ENCODE assay signal across 1 cellular context in genomic region chr17:1651559-1651844, GRCh38.
TF ChIP-seq lines count a peak whose summit lies in the region.

No MANE protein-coding gene starts in this region.

TF ChIP-seq in GM12878, 131 proteins besides CTCF, POLR2A, EP300 and RAD21:
- TF ChIP-seq, protein P1, sequence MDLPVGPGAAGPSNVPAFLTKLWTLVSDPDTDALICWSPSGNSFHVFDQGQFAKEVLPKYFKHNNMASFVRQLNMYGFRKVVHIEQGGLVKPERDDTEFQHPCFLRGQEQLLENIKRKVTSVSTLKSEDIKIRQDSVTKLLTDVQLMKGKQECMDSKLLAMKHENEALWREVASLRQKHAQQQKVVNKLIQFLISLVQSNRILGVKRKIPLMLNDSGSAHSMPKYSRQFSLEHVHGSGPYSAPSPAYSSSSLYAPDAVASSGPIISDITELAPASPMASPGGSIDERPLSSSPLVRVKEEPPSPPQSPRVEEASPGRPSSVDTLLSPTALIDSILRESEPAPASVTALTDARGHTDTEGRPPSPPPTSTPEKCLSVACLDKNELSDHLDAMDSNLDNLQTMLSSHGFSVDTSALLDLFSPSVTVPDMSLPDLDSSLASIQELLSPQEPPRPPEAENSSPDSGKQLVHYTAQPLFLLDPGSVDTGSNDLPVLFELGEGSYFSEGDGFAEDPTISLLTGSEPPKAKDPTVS (IDR thresholded peaks at IDR 0.05; ENCODE audit: low read depth, low read length) = no peak
- TF ChIP-seq YY1 (IDR thresholded peaks at IDR 0.05; ENCODE audit: low read depth, low read length) (no peak), PML (IDR thresholded peaks at IDR 0.05; ENCODE audit: low read length) (no peak), CBX5 (IDR thresholded peaks at IDR 0.05; ENCODE audit: low read depth) (no peak), CREB1 (IDR thresholded peaks at IDR 0.05; ENCODE audit: low read depth) (no peak), SKIL (IDR thresholded peaks at IDR 0.05; ENCODE audit: low read depth, poor library complexity, severe bottlenecking) (no peak)
- TF ChIP-seq, protein P2, sequence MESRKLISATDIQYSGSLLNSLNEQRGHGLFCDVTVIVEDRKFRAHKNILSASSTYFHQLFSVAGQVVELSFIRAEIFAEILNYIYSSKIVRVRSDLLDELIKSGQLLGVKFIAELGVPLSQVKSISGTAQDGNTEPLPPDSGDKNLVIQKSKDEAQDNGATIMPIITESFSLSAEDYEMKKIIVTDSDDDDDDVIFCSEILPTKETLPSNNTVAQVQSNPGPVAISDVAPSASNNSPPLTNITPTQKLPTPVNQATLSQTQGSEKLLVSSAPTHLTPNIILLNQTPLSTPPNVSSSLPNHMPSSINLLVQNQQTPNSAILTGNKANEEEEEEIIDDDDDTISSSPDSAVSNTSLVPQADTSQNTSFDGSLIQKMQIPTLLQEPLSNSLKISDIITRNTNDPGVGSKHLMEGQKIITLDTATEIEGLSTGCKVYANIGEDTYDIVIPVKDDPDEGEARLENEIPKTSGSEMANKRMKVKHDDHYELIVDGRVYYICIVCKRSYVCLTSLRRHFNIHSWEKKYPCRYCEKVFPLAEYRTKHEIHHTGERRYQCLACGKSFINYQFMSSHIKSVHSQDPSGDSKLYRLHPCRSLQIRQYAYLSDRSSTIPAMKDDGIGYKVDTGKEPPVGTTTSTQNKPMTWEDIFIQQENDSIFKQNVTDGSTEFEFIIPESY (IDR thresholded peaks at IDR 0.05) = no peak
- TF ChIP-seq, protein P3, sequence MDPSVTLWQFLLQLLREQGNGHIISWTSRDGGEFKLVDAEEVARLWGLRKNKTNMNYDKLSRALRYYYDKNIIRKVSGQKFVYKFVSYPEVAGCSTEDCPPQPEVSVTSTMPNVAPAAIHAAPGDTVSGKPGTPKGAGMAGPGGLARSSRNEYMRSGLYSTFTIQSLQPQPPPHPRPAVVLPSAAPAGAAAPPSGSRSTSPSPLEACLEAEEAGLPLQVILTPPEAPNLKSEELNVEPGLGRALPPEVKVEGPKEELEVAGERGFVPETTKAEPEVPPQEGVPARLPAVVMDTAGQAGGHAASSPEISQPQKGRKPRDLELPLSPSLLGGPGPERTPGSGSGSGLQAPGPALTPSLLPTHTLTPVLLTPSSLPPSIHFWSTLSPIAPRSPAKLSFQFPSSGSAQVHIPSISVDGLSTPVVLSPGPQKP (IDR thresholded peaks at IDR 0.05; ENCODE audit: low read depth, low read length) = no peak
